ENCODE assay signal across 19 cellular contexts in genomic region chr4:7531640-7531994, GRCh38.
"Had no signal": no experiment of that assay in that cellular context is flagged by ENCODE, and none has a peak within 500 bp of the region (broad histone marks: within the 10 kb centered on the region; RNA-seq: fewer than 3 reads in every experiment).

No MANE protein-coding gene starts in this region.

- H3K27me3 ChIP-seq: esophagus muscularis mucosa, gastroesophageal sphincter, ovary, suprapubic skin, thyroid gland, vagina had no signal

- H3K9me3 ChIP-seq: gastroesophageal sphincter, ovary, suprapubic skin, thyroid gland, upper lobe of right lung, vagina had no signal

- H3K27ac Mint-ChIP-seq: naive thymus-derived CD4-positive, alpha-beta T cell; progenitor cell of endocrine pancreas; stimulated activated effector memory CD8-positive, alpha-beta T cell treated with anti-CD3 and anti-CD28 coated beads, Interleukin-12 subunit alpha, Interleukin-12 subunit beta, amount 100 ng/mL, for 72 hours had no signal

- H3K4me1 ChIP-seq: esophagus muscularis mucosa, gastroesophageal sphincter, suprapubic skin, thyroid gland, upper lobe of right lung, vagina had no signal

- H3K4me1 Mint-ChIP-seq: naive thymus-derived CD4-positive, alpha-beta T cell had no signal

- H3K4me3 ChIP-seq: esophagus muscularis mucosa, gastroesophageal sphincter, ovary, suprapubic skin, thyroid gland, upper lobe of right lung, vagina had no signal

- ATAC-seq: gastroesophageal sphincter; left colon; naive thymus-derived CD4-positive, alpha-beta T cell; right cardiac atrium; stimulated activated effector memory CD8-positive, alpha-beta T cell treated with anti-CD3 and anti-CD28 coated beads, Interleukin-12 subunit alpha, Interleukin-12 subunit beta, amount 100 ng/mL, for 72 hours; stimulated activated naive CD8-positive, alpha-beta T cell treated with anti-CD3 and anti-CD28 coated beads, Interleukin-15, Interleukin-2, amounts not matched to agents 100 U/mL and 50 U/mL, for 24 hours; upper lobe of right lung had no signal

- H3K36me3 Mint-ChIP-seq: naive thymus-derived CD4-positive, alpha-beta T cell; stimulated activated effector memory CD8-positive, alpha-beta T cell treated with anti-CD3 and anti-CD28 coated beads, Interleukin-12 subunit alpha, Interleukin-12 subunit beta, amount 100 ng/mL, for 72 hours had no signal

- H3K4me3 Mint-ChIP-seq: naive thymus-derived CD4-positive, alpha-beta T cell; stimulated activated effector memory CD8-positive, alpha-beta T cell treated with anti-CD3 and anti-CD28 coated beads, Interleukin-12 subunit alpha, Interleukin-12 subunit beta, amount 100 ng/mL, for 72 hours had no signal

- DNase-seq: effector memory CD4-positive, alpha-beta T cell; glutamatergic neuron; left colon; naive thymus-derived CD4-positive, alpha-beta T cell; nucleus accumbens; ovary; small intestine; stimulated activated CD4-positive, alpha-beta T cell treated with anti-CD3 and anti-CD28 coated beads, Interleukin-2, amount 100 ng/mL, for 48 hours; stimulated activated CD8-positive, alpha-beta memory T cell treated with anti-CD3 and anti-CD28 coated beads, Interleukin-4, amount 100 ng/mL, for 48 hours; stimulated activated naive CD8-positive, alpha-beta T cell treated with anti-CD3 and anti-CD28 coated beads, Interleukin-15, Interleukin-2, amounts not matched to agents 100 U/mL and 50 U/mL, for 24 hours; thyroid gland; upper lobe of right lung had no signal

- H3K36me3 ChIP-seq: ovary, suprapubic skin, thyroid gland, upper lobe of right lung, vagina had no signal
